Comparison of ENCODE assay signal across 26 cellular contexts in the genomic region with DNA sequence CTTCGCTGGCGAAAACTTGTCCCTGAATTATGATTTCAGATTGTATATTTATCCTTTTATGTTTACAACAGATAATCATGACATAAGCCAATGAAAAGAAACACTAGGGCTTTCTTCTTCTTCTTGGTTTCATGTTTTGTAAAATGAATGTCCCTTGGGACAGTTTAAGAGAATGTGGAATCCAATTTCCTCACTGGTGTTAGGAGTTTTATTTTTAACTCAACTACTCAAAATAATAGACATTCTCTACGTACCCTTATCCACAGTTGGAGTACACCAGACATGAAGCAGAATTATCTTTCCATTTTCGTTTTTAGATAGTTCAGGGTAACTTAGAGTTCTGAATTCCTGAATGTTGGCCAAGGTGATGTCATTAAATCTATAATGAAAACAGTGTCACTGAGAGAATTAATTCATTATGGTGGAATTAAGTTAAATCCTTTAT. TPM values are rescaled to one million over a fixed set of nuclear protein-coding genes. Genes with fewer than 3 reads are reported as not detected.
DNase-seq lines count a peak whose midpoint lies in the region; ATAC-seq and TF ChIP-seq lines count a peak whose summit lies in the region.
"Had no signal": no experiment of that assay in that cellular context is flagged by ENCODE, and none has a peak within 500 bp of the region (broad histone marks: within the 10 kb centered on the region; RNA-seq: fewer than 3 reads in every experiment).

No MANE protein-coding gene starts in this region.

- H3K27me3 ChIP-seq in heart left ventricle (peaks cover 0 to 29% (median 0%) of the 10 kb centered on the region in 9 donors), right atrium auricular region (no peaks in the 10 kb centered on the region), tibial artery (no peaks in the 10 kb centered on the region)

- no peak for TF ChIP-seq CTCF in heart left ventricle (IDR thresholded peaks at IDR 0.05)
- no peak for TF ChIP-seq CTCF in right atrium auricular region (IDR thresholded peaks at IDR 0.05)
- no peak for TF ChIP-seq CTCF in fibroblast of the aortic adventitia (IDR thresholded peaks at IDR 0.05; ENCODE audit: insufficient read depth, low read length)
- TF ChIP-seq CTCF in tibial artery (IDR thresholded peaks at IDR 0.05), result no peak
- no peak for TF ChIP-seq CTCF in GM13977 (IDR thresholded peaks at IDR 0.05; ENCODE audit: extremely low read depth, insufficient read depth, missing control alignments)

- no peak for TF ChIP-seq POLR2A in heart left ventricle (IDR thresholded peaks at IDR 0.05)

- intact Hi-C loops in heart left ventricle (cut with DNase I), result loop anchor here in 3 of 10 donors (5.0 to 10.0 kb wide), 3 partner anchors 40 to 1593 kb away; no protein-coding TSS in a partner anchor
- intact Hi-C loops in tibial artery (cut with DNase I; ENCODE audit: low total_unique reads), result no loop called here

- H3K27ac ChIP-seq in heart left ventricle (peak overlapping the region in 7 of 12 donors; percentile 7 to 75 (median 46)), right atrium auricular region (peak overlapping the region in 1 of 2 donors; percentile 18), tibial artery (peak overlapping the region; percentile 30 to 45)
- H3K27ac ChIP-seq: C4-2B, upper lobe of right lung had no signal

- DNase-seq in heart left ventricle (no peak), right atrium auricular region (ENCODE audit: low spot score) (no peak), fibroblast of the aortic adventitia (ENCODE audit: low read depth) (peak; percentile 51), tibial artery (no peak), GM13977 (ENCODE audit: low spot score) (no peak), superior temporal gyrus (ENCODE audit: extremely low spot score) (no peak)
- no peak for DNase-seq in activated CD4-positive, CD25-positive, alpha-beta regulatory T cell treated with anti-CD3 and anti-CD28 coated beads, Interleukin-2, amount 50 U/mL, for 72 hours
- DNase-seq: activated CD4-positive, alpha-beta memory T cell treated with anti-CD3 and anti-CD28 coated beads, Interleukin-2, amount 10 ng/mL, durations not matched to agents 7 days and 5 days; activated effector memory CD4-positive, alpha-beta T cell treated with Interleukin-2 at 50 U/mL for 16 hours; activated naive CD8-positive, alpha-beta T cell treated with anti-CD3 and anti-CD28 coated beads, Interleukin-2, amount 50 U/mL, for 24 hours; cortex of kidney; hippocampal formation; islet precursor cell; Karpas-422; NCI-H1048; NCI-H2029; NCI-H510A; stimulated activated CD4-positive, alpha-beta T cell treated with anti-CD3 and anti-CD28 coated beads, Interleukin-4, amount 100 ng/mL, for 4 hours; stimulated activated naive CD8-positive, alpha-beta T cell treated with anti-CD3 and anti-CD28 coated beads, Interleukin-15, amount 100 ng/mL, for 72 hours; T1000; upper lobe of right lung had no signal

- no peaks in the 10 kb centered on the region for H3K9me3 ChIP-seq in heart left ventricle
- no peaks in the 10 kb centered on the region for H3K9me3 ChIP-seq in right atrium auricular region
- no peaks in the 10 kb centered on the region for H3K9me3 ChIP-seq in tibial artery
- H3K9me3 ChIP-seq: upper lobe of right lung had no signal

- H3K36me3 ChIP-seq in heart left ventricle, result no peaks in the 10 kb centered on the region
- H3K36me3 ChIP-seq in right atrium auricular region, result no peaks in the 10 kb centered on the region
- no peaks in the 10 kb centered on the region for H3K36me3 ChIP-seq in tibial artery
- H3K36me3 ChIP-seq: upper lobe of right lung had no signal

- in situ Hi-C loops in GM13977 (cut with MboI; ENCODE audit: low pct_unique_long_range_greater_than_20kb, low sequenced_read_pairs, unreplicated experiment), result no loop called here

- H3K4me1 ChIP-seq in heart left ventricle (peaks cover 0 to 41% (median 26%) of the 10 kb centered on the region in 12 donors), right atrium auricular region (peaks cover 0 to 15% of the 10 kb centered on the region in 2 donors), tibial artery (peaks cover 0 to 49% (median 20%) of the 10 kb centered on the region in 4 donors)
- H3K4me1 ChIP-seq: upper lobe of right lung had no signal

- WGBS in heart left ventricle, 4 donors, result 21 to 34% (median 30%) methylated on average over 4 of the region's 4 CpGs

- H3K4me3 ChIP-seq in heart left ventricle (no peak overlapping the region), right atrium auricular region (no peak overlapping the region), fibroblast of the aortic adventitia (ENCODE audit: low read depth, low read length) (no peak overlapping the region), tibial artery (no peak overlapping the region)
- H3K4me3 ChIP-seq: upper lobe of right lung had no signal

- peak in 1 of 4 donors; percentile 12 for ATAC-seq in heart left ventricle
- ATAC-seq in SK-N-SH treated with all-trans-retinoic acid at 6 μM for 48 hours, result no peak
- ATAC-seq: activated naive CD8-positive, alpha-beta T cell treated with anti-CD3 and anti-CD28 coated beads, Interleukin-2, amount 50 U/mL, for 24 hours; stimulated activated naive CD8-positive, alpha-beta T cell treated with anti-CD3 and anti-CD28 coated beads, Interleukin-15, amount 100 ng/mL, for 72 hours; upper lobe of right lung; WTC11 had no signal

TF ChIP-seq in SK-N-SH treated with all-trans-retinoic acid at 6 μM for 48 hours, 23 proteins besides CTCF, POLR2A, EP300 and RAD21 (continues in another document):
- TF ChIP-seq RARB (CRISPR knock-in tag; IDR thresholded peaks at IDR 0.05) (no peak), CSDC2 (CRISPR knock-in tag; IDR thresholded peaks at IDR 0.05) (no peak), OSR1 (CRISPR knock-in tag; IDR thresholded peaks at IDR 0.05) (no peak), PATZ1 (CRISPR knock-in tag; IDR thresholded peaks at IDR 0.05; ENCODE audit: borderline replicate concordance) (no peak), CSRNP3 (CRISPR knock-in tag; IDR thresholded peaks at IDR 0.05) (no peak), TOX (CRISPR knock-in tag; IDR thresholded peaks at IDR 0.05; ENCODE audit: borderline replicate concordance) (no peak), ZC3H10 (CRISPR knock-in tag; IDR thresholded peaks at IDR 0.05) (no peak), ZFP30 (CRISPR knock-in tag; IDR thresholded peaks at IDR 0.05) (no peak)
- TF ChIP-seq, protein P1, sequence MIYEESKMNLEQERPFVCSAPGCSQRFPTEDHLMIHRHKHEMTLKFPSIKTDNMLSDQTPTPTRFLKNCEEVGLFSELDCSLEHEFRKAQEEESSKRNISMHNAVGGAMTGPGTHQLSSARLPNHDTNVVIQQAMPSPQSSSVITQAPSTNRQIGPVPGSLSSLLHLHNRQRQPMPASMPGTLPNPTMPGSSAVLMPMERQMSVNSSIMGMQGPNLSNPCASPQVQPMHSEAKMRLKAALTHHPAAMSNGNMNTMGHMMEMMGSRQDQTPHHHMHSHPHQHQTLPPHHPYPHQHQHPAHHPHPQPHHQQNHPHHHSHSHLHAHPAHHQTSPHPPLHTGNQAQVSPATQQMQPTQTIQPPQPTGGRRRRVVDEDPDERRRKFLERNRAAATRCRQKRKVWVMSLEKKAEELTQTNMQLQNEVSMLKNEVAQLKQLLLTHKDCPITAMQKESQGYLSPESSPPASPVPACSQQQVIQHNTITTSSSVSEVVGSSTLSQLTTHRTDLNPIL (CRISPR knock-in tag; IDR thresholded peaks at IDR 0.05; ENCODE audit: low read depth), result peak; percentile 72

RNA-seq across cellular contexts. Expression of gene IRX6, which starts 43.3 kb away (rescaled TPM):
- 10 to 100 TPM in 6 of 9 donors, 1 to 10 TPM in 2, under 1 TPM in 1; 0.96 to 48.4 (median 12.4) TPM for total RNA-seq in heart left ventricle
- polyA plus RNA-seq in heart left ventricle, result 10 to 100 TPM in 1 of 2 donors, 1 to 10 TPM in 1; 3.0 to 20.5 TPM
- under 1 TPM in 1 of 2 donors, not detected in 1; 0.35 TPM for total RNA-seq in right atrium auricular region
- total RNA-seq in fibroblast of the aortic adventitia (ENCODE audit: low replicate concordance), result not detected in 2 replicates
- total RNA-seq: activated CD4-positive, alpha-beta memory T cell treated with anti-CD3 and anti-CD28 coated beads, Interleukin-2, amount 10 ng/mL, durations not matched to agents 7 days and 5 days; H4; lung microvascular endothelial cell had no signal
